In the genomic region with DNA sequence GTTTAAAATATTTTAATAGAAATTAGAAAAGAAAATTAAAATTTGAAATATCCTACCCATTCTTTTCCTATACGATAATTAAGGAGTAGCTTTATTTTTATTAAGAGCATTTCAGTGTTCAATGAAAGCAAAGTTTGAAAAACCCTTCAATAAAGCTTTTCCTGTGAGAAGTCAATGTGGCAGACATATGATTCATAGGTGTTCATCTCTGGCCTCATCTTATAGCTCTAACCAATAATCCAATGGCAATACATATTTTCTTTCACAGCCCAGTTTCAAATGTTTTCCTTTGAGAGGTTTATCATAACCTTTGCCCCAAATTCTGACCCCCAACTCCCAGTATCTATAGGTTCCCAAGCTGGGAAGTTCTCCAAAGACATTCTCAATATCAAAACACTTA, we compare ENCODE assay signal across 25 cellular contexts.
"Had no signal": no experiment of that assay in that cellular context is flagged by ENCODE, and none has a peak within 500 bp of the region (broad histone marks: within the 10 kb centered on the region; RNA-seq: fewer than 3 reads in every experiment).

No MANE protein-coding gene starts in this region.

- H3K4me3 ChIP-seq: breast epithelium, pancreas, prostate gland, sigmoid colon, SJSA1, smooth muscle cell, testis, transverse colon had no signal

- H3K27ac Mint-ChIP-seq: dendritic cell treated with granulocyte-macrophage colony-stimulating factor and Interleukin-4, amounts not matched to agents 40 ng/mL and 50 ng/mL, for 4 days; stimulated activated naive B cell treated with anti-CD40 and anti-IgM and Interleukin-4, amounts not matched to agents 10 μg/mL and 1 μg/mL and 100 μg/mL, for 72 hours had no signal

- H3K27me3 Mint-ChIP-seq: dendritic cell treated with granulocyte-macrophage colony-stimulating factor and Interleukin-4, amounts not matched to agents 40 ng/mL and 50 ng/mL, for 4 days; stimulated activated naive B cell treated with anti-CD40 and anti-IgM and Interleukin-4, amounts not matched to agents 10 μg/mL and 1 μg/mL and 100 μg/mL, for 72 hours had no signal

- H3K27me3 ChIP-seq: breast epithelium, pancreas, sigmoid colon, SJSA1, testis, transverse colon had no signal

- H3K9me3 ChIP-seq: breast epithelium, pancreas, prostate gland, sigmoid colon, SJSA1, testis, transverse colon had no signal

- H3K27ac ChIP-seq: breast epithelium, pancreas, prostate gland, sigmoid colon, SJSA1, testis, transverse colon had no signal

- H3K36me3 ChIP-seq: breast epithelium, pancreas, prostate gland, sigmoid colon, transverse colon had no signal

- H3K4me1 ChIP-seq: breast epithelium, prostate gland had no signal

- H3K4me3 Mint-ChIP-seq: dendritic cell treated with granulocyte-macrophage colony-stimulating factor and Interleukin-4, amounts not matched to agents 40 ng/mL and 50 ng/mL, for 4 days; stimulated activated naive B cell treated with anti-CD40 and anti-IgM and Interleukin-4, amounts not matched to agents 10 μg/mL and 1 μg/mL and 100 μg/mL, for 72 hours had no signal

- DNase-seq: activated CD4-positive, CD25-positive, alpha-beta regulatory T cell treated with anti-CD3 and anti-CD28 coated beads, Interleukin-2, amount 50 U/mL, for 72 hours; activated CD8-positive, alpha-beta memory T cell treated with anti-CD3 and anti-CD28 coated beads, Interleukin-2, amount 50 U/mL, for 4 hours; activated gamma-delta T cell treated with Interleukin-2 at 50 U/mL for 16 hours; amygdala; central memory CD4-positive, alpha-beta T cell; effector CD4-positive, alpha-beta T cell; glutamatergic neuron; islet precursor cell; left ventricle myocardium superior; mammary epithelial cell; pancreas; retina; sigmoid colon; stimulated activated CD4-positive, alpha-beta T cell treated with anti-CD3 and anti-CD28 coated beads, Interleukin-1b, Interleukin-23, amount 100 ng/mL, for 48 hours; stimulated activated CD4-positive, alpha-beta T cell treated with anti-CD3 and anti-CD28 coated beads, Interleukin-4, amount 100 ng/mL, for 4 hours; stimulated activated CD8-positive, alpha-beta memory T cell treated with anti-CD3 and anti-CD28 coated beads, Interleukin-4, amount 100 ng/mL, for 48 hours; stimulated activated naive B cell treated with anti-CD40 and anti-IgM and Interleukin-4, amounts not matched to agents 10 μg/mL and 1 μg/mL and 100 μg/mL, for 72 hours; T-helper 2 cell; testis; transverse colon had no signal

- ATAC-seq: left ventricle myocardium superior; pancreas; stimulated activated naive B cell treated with anti-CD40 and anti-IgM and Interleukin-4, amounts not matched to agents 10 μg/mL and 1 μg/mL and 100 μg/mL, for 72 hours had no signal
